In the genomic region with DNA sequence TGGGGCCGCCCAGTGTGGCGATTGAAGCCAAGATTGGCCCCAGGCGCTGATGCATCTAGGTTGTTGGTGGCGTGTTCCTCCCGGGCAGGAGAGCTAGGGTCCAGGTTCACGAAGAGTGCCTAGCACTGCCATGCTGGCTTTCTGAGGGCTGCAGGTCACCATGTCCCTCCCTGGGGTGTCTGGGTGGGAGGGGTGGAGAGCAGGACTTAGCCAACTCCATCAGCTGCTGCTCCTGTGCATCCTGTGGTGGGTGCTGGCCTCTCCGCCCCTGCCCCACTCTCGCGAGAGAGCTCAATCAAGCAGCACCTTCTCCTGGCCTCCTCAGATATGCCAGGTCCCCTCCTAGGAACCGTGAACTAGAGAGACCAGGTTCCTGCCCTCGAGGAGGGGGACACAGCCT, we compare ENCODE assay signal across 1 cellular context.
TF ChIP-seq lines count a peak whose summit lies in the region.

No MANE protein-coding gene starts in this region.

TF ChIP-seq in WTC11, 78 proteins besides CTCF, POLR2A, EP300 and RAD21:
- TF ChIP-seq, protein P1, sequence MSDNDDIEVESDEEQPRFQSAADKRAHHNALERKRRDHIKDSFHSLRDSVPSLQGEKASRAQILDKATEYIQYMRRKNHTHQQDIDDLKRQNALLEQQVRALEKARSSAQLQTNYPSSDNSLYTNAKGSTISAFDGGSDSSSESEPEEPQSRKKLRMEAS (CRISPR knock-in tag; IDR thresholded peaks at IDR 0.05): no peak
- TF ChIP-seq ZNF396 (CRISPR knock-in tag; IDR thresholded peaks at IDR 0.05; ENCODE audit: borderline replicate concordance) (no peak), NR2C2 (CRISPR knock-in tag; IDR thresholded peaks at IDR 0.05) (no peak), IRF2 (CRISPR knock-in tag; IDR thresholded peaks at IDR 0.05; ENCODE audit: borderline replicate concordance, low read depth) (no peak), ESRRA (CRISPR knock-in tag; IDR thresholded peaks at IDR 0.05; ENCODE audit: borderline replicate concordance) (no peak)
- TF ChIP-seq, protein P2, sequence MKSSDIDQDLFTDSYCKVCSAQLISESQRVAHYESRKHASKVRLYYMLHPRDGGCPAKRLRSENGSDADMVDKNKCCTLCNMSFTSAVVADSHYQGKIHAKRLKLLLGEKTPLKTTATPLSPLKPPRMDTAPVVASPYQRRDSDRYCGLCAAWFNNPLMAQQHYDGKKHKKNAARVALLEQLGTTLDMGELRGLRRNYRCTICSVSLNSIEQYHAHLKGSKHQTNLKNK (CRISPR knock-in tag; IDR thresholded peaks at IDR 0.05): no peak
- TF ChIP-seq, protein P3, sequence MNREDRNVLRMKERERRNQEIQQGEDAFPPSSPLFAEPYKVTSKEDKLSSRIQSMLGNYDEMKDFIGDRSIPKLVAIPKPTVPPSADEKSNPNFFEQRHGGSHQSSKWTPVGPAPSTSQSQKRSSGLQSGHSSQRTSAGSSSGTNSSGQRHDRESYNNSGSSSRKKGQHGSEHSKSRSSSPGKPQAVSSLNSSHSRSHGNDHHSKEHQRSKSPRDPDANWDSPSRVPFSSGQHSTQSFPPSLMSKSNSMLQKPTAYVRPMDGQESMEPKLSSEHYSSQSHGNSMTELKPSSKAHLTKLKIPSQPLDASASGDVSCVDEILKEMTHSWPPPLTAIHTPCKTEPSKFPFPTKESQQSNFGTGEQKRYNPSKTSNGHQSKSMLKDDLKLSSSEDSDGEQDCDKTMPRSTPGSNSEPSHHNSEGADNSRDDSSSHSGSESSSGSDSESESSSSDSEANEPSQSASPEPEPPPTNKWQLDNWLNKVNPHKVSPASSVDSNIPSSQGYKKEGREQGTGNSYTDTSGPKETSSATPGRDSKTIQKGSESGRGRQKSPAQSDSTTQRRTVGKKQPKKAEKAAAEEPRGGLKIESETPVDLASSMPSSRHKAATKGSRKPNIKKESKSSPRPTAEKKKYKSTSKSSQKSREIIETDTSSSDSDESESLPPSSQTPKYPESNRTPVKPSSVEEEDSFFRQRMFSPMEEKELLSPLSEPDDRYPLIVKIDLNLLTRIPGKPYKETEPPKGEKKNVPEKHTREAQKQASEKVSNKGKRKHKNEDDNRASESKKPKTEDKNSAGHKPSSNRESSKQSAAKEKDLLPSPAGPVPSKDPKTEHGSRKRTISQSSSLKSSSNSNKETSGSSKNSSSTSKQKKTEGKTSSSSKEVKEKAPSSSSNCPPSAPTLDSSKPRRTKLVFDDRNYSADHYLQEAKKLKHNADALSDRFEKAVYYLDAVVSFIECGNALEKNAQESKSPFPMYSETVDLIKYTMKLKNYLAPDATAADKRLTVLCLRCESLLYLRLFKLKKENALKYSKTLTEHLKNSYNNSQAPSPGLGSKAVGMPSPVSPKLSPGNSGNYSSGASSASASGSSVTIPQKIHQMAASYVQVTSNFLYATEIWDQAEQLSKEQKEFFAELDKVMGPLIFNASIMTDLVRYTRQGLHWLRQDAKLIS (CRISPR knock-in tag; IDR thresholded peaks at IDR 0.05; ENCODE audit: borderline replicate concordance): no peak
- TF ChIP-seq, protein P4, sequence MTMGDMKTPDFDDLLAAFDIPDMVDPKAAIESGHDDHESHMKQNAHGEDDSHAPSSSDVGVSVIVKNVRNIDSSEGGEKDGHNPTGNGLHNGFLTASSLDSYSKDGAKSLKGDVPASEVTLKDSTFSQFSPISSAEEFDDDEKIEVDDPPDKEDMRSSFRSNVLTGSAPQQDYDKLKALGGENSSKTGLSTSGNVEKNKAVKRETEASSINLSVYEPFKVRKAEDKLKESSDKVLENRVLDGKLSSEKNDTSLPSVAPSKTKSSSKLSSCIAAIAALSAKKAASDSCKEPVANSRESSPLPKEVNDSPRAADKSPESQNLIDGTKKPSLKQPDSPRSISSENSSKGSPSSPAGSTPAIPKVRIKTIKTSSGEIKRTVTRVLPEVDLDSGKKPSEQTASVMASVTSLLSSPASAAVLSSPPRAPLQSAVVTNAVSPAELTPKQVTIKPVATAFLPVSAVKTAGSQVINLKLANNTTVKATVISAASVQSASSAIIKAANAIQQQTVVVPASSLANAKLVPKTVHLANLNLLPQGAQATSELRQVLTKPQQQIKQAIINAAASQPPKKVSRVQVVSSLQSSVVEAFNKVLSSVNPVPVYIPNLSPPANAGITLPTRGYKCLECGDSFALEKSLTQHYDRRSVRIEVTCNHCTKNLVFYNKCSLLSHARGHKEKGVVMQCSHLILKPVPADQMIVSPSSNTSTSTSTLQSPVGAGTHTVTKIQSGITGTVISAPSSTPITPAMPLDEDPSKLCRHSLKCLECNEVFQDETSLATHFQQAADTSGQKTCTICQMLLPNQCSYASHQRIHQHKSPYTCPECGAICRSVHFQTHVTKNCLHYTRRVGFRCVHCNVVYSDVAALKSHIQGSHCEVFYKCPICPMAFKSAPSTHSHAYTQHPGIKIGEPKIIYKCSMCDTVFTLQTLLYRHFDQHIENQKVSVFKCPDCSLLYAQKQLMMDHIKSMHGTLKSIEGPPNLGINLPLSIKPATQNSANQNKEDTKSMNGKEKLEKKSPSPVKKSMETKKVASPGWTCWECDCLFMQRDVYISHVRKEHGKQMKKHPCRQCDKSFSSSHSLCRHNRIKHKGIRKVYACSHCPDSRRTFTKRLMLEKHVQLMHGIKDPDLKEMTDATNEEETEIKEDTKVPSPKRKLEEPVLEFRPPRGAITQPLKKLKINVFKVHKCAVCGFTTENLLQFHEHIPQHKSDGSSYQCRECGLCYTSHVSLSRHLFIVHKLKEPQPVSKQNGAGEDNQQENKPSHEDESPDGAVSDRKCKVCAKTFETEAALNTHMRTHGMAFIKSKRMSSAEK (CRISPR knock-in tag; IDR thresholded peaks at IDR 0.05; ENCODE audit: borderline replicate concordance): no peak
TF ChIP-seq in WTC11: peak in this region for 0.
